In the genomic region with DNA sequence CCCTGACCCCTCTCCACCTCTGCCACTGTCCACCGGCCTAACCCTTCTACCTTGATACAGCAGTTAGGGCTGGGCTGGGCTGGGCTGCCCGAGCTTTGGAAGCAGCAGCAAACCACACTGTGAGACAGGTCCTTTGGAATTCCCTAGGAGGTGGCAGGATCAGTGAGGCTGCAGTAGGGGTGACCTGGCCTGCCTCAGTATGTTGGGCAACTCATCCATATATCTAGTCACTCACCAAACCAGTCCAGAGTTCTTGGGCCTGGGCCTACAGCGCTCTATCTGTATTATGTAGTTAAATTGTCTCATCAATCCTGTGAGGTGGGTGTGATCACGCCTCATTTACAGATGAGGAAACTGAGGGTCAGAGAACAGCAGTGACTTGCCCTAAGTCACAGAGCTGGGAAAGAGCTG, we compare ENCODE assay signal across 10 cellular contexts. TPM values are rescaled to one million over a fixed set of nuclear protein-coding genes. Genes with fewer than 3 reads are reported as not detected.
A peak's percentile ranks its signal among the peaks of the same experiment; 100 is the strongest.
DNase-seq lines count a peak whose midpoint lies in the region; ATAC-seq and TF ChIP-seq lines count a peak whose summit lies in the region.
"Had no signal": no experiment of that assay in that cellular context is flagged by ENCODE, and none has a peak within 500 bp of the region (broad histone marks: within the 10 kb centered on the region; RNA-seq: fewer than 3 reads in every experiment).

No MANE protein-coding gene starts in this region.

- H3K27ac ChIP-seq in neuronal stem cell (replicated peaks; ENCODE audit: low read length) = peak overlapping the region; percentile 36

- peak overlapping the region; percentile 14 for H2BK12ac ChIP-seq in neuronal stem cell (ENCODE audit: low read length)

- peak overlapping the region; percentile 69 for H2BK15ac ChIP-seq in neuronal stem cell (ENCODE audit: low read length)

- H2BK5ac ChIP-seq in neuronal stem cell (ENCODE audit: low read length) = peak overlapping the region; percentile 25

- peak overlapping the region; percentile 60 for H2AFZ ChIP-seq in neuronal stem cell (ENCODE audit: low read length)

- H3K27me3 ChIP-seq in NT2/D1 (ENCODE audit: insufficient read depth, insufficient read length) (no peaks in the 10 kb centered on the region), neuronal stem cell (ENCODE audit: control insufficient read depth in 3 of 3, insufficient read depth in 3 of 3, low read depth in 1 of 3, low read length in 3 of 3) (peaks cover 0 to 17% (median 0%) of the 10 kb centered on the region in 3 experiments)

- H3K36me3 ChIP-seq in NT2/D1 (ENCODE audit: insufficient read depth, insufficient read length, low read length) (no peaks in the 10 kb centered on the region), neuronal stem cell (replicated peaks in 1 of 2; ENCODE audit: control insufficient read depth in 2 of 2, insufficient read depth in 2 of 2, low read length in 2 of 2) (no peaks in the 10 kb centered on the region)

- H3K18ac ChIP-seq in neuronal stem cell (ENCODE audit: low read length) = peak overlapping the region; percentile 31

- H3K4me2 ChIP-seq in neuronal stem cell (ENCODE audit: insufficient read depth, low read length, poor library complexity, severe bottlenecking) = no peak overlapping the region

- H3K9ac ChIP-seq in NT2/D1 (ENCODE audit: insufficient read length, low read depth) = peak overlapping the region; percentile 0
- H3K9ac ChIP-seq in neuronal stem cell (ENCODE audit: low read depth, low read length, poor library complexity) = no peak overlapping the region

- H4K91ac ChIP-seq in neuronal stem cell (ENCODE audit: low read depth, low read length, poor library complexity) = peak overlapping the region; percentile 40

- no peak overlapping the region for H3K14ac ChIP-seq in neuronal stem cell (ENCODE audit: low read length)

- H3K4me3 ChIP-seq in AG10803 (ENCODE audit: low read length) (no peak overlapping the region), NT2/D1 (ENCODE audit: insufficient read length, low read depth) (no peak overlapping the region), epithelial cell of esophagus (ENCODE audit: low read length) (no peak overlapping the region), neuronal stem cell (ENCODE audit: low read length in 2 of 2) (no peak overlapping the region)

- TF ChIP-seq CTCF in AG10803 (conservative IDR thresholded peaks at IDR 0.05; ENCODE audit: low read length) = no peak
- TF ChIP-seq CTCF in epithelial cell of esophagus (IDR thresholded peaks at IDR 0.05; ENCODE audit: insufficient read depth, low read depth, low read length, missing control alignments) = no peak

- WGBS in neuronal stem cell (ENCODE audit: extremely low coverage in 2 of 2, insufficient read length in 2 of 2, insufficient replicate concordance in 1 of 2), 2 donors = no CpG with 5 or more reads among the region's 4 CpGs

- no peak overlapping the region for H3K4ac ChIP-seq in neuronal stem cell (ENCODE audit: low read length)

- peaks cover 27% of the 10 kb centered on the region for H3K4me1 ChIP-seq in NT2/D1 (ENCODE audit: insufficient read depth, insufficient read length)
- peaks cover 7 to 9% of the 10 kb centered on the region in 2 donors for H3K4me1 ChIP-seq in neuronal stem cell (ENCODE audit: control insufficient read depth in 2 of 2, insufficient read depth in 1 of 2, low read depth in 1 of 2, low read length in 2 of 2)

- no peak for ATAC-seq in GM21717 (IDR thresholded peaks at IDR 0.05; ENCODE audit: unreplicated experiment)
- no peak for ATAC-seq in GM21825 (IDR thresholded peaks at IDR 0.05; ENCODE audit: unreplicated experiment)

- no peak overlapping the region for H4K8ac ChIP-seq in neuronal stem cell (ENCODE audit: low read depth, low read length)

- H3K79me1 ChIP-seq in neuronal stem cell (ENCODE audit: low read depth, low read length) = peaks cover 2% of the 10 kb centered on the region

- H3K9me3 ChIP-seq in NT2/D1 (ENCODE audit: insufficient read depth, low read length) (no peaks in the 10 kb centered on the region), neuronal stem cell (replicated peaks in 1 of 2; ENCODE audit: control insufficient read depth in 2 of 2, insufficient read depth in 1 of 2, low read depth in 1 of 2, low read length in 2 of 2) (no peaks in the 10 kb centered on the region)

- DNase-seq in AG10803 (ENCODE audit: low read depth) = peak; percentile 33
- DNase-seq in NT2/D1 (ENCODE audit: low read depth, low spot score) = no peak
- DNase-seq in epithelial cell of esophagus (ENCODE audit: low read depth) = peak; percentile 86
- DNase-seq in neuronal stem cell (ENCODE audit: low spot score) = no peak
- DNase-seq in NCI-H2227 treated with DMSO at 0.1 percent for 48 hours (lab: John Stamatoyannopoulos, UW) = no peak
- no peak for DNase-seq in NCI-H748 (lab: John Stamatoyannopoulos, UW; ENCODE audit: unreplicated experiment)
- DNase-seq: activated CD8-positive, alpha-beta memory T cell treated with anti-CD3 and anti-CD28 coated beads, Interleukin-2, amount 50 U/mL, for 4 hours had no signal

- peak overlapping the region; percentile 77 for H2AK5ac ChIP-seq in neuronal stem cell (ENCODE audit: low read depth, low read length)

- H2BK120ac ChIP-seq in neuronal stem cell (ENCODE audit: low read depth, low read length) = no peak overlapping the region

- H3K23ac ChIP-seq in neuronal stem cell (ENCODE audit: low read depth, low read length, poor library complexity) = no peak overlapping the region

RNA-seq across cellular contexts. Expression of a gene that starts 13.3 kb away (rescaled TPM):
- 0.03 TPM for polyA plus RNA-seq in neuronal stem cell (2013, experiment 1 of 2)
- polyA plus RNA-seq in neuronal stem cell (2013, experiment 2 of 2) = 0.03 TPM
- polyA plus RNA-seq: naive thymus-derived CD8-positive, alpha-beta T cell had no signal

Comparison
In these comparisons a context has a peak if more than half of its experiments do, and no peak if none do; other contexts are left out.
1. DNase-seq: peak in AG10803 (single experiment) and epithelial cell of esophagus (single experiment); none in NT2/D1 (single experiment), neuronal stem cell (single experiment), NCI-H2227 treated with DMSO at 0.1 percent for 48 hours (single experiment) and NCI-H748 (single experiment).